Comparison of ENCODE assay signal across 10 cellular contexts in the genomic region with DNA sequence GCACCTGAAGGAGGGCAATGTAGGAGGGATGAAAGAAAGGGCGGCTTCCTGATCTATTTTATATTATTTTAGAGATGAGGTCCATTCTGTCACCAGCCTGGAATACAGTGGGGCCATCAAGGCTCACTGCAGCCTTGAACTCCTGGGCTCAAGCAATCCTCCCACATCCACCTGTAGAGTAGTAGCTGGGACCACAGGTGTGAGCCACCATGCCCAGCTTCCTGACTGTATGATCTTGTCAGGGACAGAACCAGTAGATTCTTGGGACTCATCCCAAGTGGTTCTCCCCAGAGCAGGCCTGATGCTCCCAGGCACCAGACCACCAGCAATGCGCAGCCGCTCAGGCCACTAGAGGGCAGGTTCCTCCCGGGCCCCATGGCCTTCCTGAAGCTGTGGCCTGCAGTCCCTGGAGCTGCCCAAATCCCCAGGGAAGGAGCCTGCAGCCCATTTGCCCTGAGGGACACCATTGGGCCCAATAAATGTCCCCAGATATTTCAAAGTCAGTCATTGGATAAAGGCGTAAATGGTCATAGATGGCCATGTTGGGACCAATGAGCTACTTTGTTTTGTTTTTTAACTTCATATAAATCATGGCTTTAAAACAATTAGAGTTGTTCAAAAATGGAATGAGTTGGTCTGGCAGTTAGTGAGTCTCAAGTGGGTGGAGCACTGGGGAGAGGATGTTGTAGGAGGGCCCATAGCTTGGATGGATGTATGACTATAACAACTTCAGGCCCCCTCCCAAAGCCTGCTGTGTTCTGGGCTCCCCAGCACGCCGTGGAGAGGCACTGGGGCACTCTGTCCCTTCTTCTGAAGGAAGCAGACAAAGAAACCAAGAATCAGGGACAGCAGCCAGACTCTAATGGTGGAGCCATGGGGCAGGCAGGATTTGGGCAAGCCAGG. TPM values are rescaled to one million over a fixed set of nuclear protein-coding genes. Genes with fewer than 3 reads are reported as not detected.
DNase-seq lines count a peak whose midpoint lies in the region; TF ChIP-seq lines count a peak whose summit lies in the region.
"Had no signal": no experiment of that assay in that cellular context is flagged by ENCODE, and none has a peak within 500 bp of the region (broad histone marks: within the 10 kb centered on the region; RNA-seq: fewer than 3 reads in every experiment).

No MANE protein-coding gene starts in this region.

- TF ChIP-seq CTCF in WI38 (IDR thresholded peaks at IDR 0.05; ENCODE audit: low read depth, low read length) (peak; percentile 91), epithelial cell of proximal tubule (conservative IDR thresholded peaks at IDR 0.05; ENCODE audit: low read depth, low read length) (peak; percentile 84)

- H3K4me3 ChIP-seq in WI38 (ENCODE audit: low read depth, low read length) (no peak overlapping the region), epithelial cell of proximal tubule (ENCODE audit: low read depth, low read length) (no peak overlapping the region)

- DNase-seq in NCI-H510A treated with DMSO at 0.1 percent for 48 hours (lab: John Stamatoyannopoulos, UW) = peak; percentile 54
- no peak for DNase-seq in NCI-H510A (lab: John Stamatoyannopoulos, UW)
- peak; percentile 26 for DNase-seq in NCI-H1092 (lab: John Stamatoyannopoulos, UW)
- no peak for DNase-seq in epithelial cell of proximal tubule (ENCODE audit: low read depth)
- DNase-seq in myocyte (ENCODE audit: low read depth) = peak; percentile 81
- no peak for DNase-seq in NCI-H128 (lab: John Stamatoyannopoulos, UW; ENCODE audit: unreplicated experiment)
- no peak for DNase-seq in KG1 (lab: John Stamatoyannopoulos, UW)

RNA-seq across cellular contexts. Expression of a gene that starts 44.7 kb away (rescaled TPM):
- total RNA-seq in epithelial cell of proximal tubule (1.7 and 3.0 TPM in 2 replicates), myocyte (not detected in 2 replicates)
- polyA plus RNA-seq in myocyte (2012) = 0.24 TPM
- total RNA-seq: CD4-positive, CD25-positive, alpha-beta regulatory T cell; subcutaneous adipose tissue had no signal
- polyA plus RNA-seq: CD4-positive, CD25-positive, alpha-beta regulatory T cell had no signal

Comparison
In these comparisons a context has a peak if more than half of its experiments do, and no peak if none do; other contexts are left out.
1. DNase-seq: peak in NCI-H510A treated with DMSO at 0.1 percent for 48 hours (single experiment), NCI-H1092 (single experiment) and myocyte (single experiment); none in NCI-H510A (single experiment), epithelial cell of proximal tubule (single experiment), NCI-H128 (single experiment) and KG1 (single experiment).